Comparison of ENCODE assay signal across 16 cellular contexts in genomic region chr17:38918129-38918913, GRCh38. TPM values are rescaled to one million over a fixed set of nuclear protein-coding genes. Genes with fewer than 3 reads are reported as not detected.
A peak's percentile ranks its signal among the peaks of the same experiment; 100 is the strongest.
DNase-seq lines count a peak whose midpoint lies in the region; ATAC-seq lines count a peak whose summit lies in the region.
"Had no signal": no experiment of that assay in that cellular context is flagged by ENCODE, and none has a peak within 500 bp of the region (broad histone marks: within the 10 kb centered on the region; RNA-seq: fewer than 3 reads in every experiment).

No MANE protein-coding gene starts in this region.

- no peak for DNase-seq in activated naive CD4-positive, alpha-beta T cell treated with anti-CD3 and anti-CD28 coated beads for 36 hours
- no peak for DNase-seq in activated naive CD4-positive, alpha-beta T cell treated with anti-CD3 and anti-CD28 coated beads, Interleukin-2, amount 50 U/mL, for 16 hours
- peak; percentile 12 for DNase-seq in activated CD4-positive, alpha-beta memory T cell treated with anti-CD3 and anti-CD28 coated beads for 36 hours
- DNase-seq in left lobe of liver (ENCODE audit: low spot score) = no peak
- DNase-seq in stimulated activated effector memory CD8-positive, alpha-beta T cell treated with anti-CD3 and anti-CD28 coated beads, Interleukin-12 subunit alpha, Interleukin-12 subunit beta, amount 100 ng/mL, for 72 hours (ENCODE audit: low spot score in 2 of 2) = peak in 1 of 2 donors; percentile 41
- no peak for DNase-seq in Karpas-422
- DNase-seq: ACHN; Caco-2; effector memory CD8-positive, alpha-beta T cell; NCI-H187 treated with DMSO at 0.1 percent for 48 hours; NCI-H748 treated with DMSO at 0.1 percent for 48 hours; spleen had no signal

- no peaks in the 10 kb centered on the region for H3K9me2 ChIP-seq in Karpas-422 (replicated peaks; ENCODE audit: insufficient read depth, low read length)

- intact Hi-C loops in activated naive CD4-positive, alpha-beta T cell treated with anti-CD3 and anti-CD28 coated beads for 36 hours (cut with micrococcal nuclease) = no loop called here
- intact Hi-C loops in activated CD4-positive, alpha-beta memory T cell treated with anti-CD3 and anti-CD28 coated beads for 36 hours (cut with micrococcal nuclease) = no loop called here

- no peak overlapping the region for H3K4me3 Mint-ChIP-seq in activated naive CD4-positive, alpha-beta T cell treated with anti-CD3 and anti-CD28 coated beads for 36 hours
- no peak overlapping the region for H3K4me3 Mint-ChIP-seq in activated CD4-positive, alpha-beta memory T cell treated with anti-CD3 and anti-CD28 coated beads for 36 hours
- H3K4me3 Mint-ChIP-seq in stimulated activated effector memory CD8-positive, alpha-beta T cell treated with anti-CD3 and anti-CD28 coated beads, Interleukin-12 subunit alpha, Interleukin-12 subunit beta, amount 100 ng/mL, for 72 hours = no peak overlapping the region
- H3K4me3 Mint-ChIP-seq: effector memory CD8-positive, alpha-beta T cell; neural crest cell had no signal

- no peaks in the 10 kb centered on the region for H4K20me1 ChIP-seq in Karpas-422 (ENCODE audit: insufficient read depth, low read depth, low read length)

- POLR2A ChIA-PET in activated CD4-positive, alpha-beta memory T cell treated with anti-CD3 and anti-CD28 coated beads for 36 hours (lab: Charles Lee) = no interaction called here

- H3K27me3 Mint-ChIP-seq in activated naive CD4-positive, alpha-beta T cell treated with anti-CD3 and anti-CD28 coated beads for 36 hours (ENCODE audit: low read depth) = no peaks in the 10 kb centered on the region
- H3K27me3 Mint-ChIP-seq in activated CD4-positive, alpha-beta memory T cell treated with anti-CD3 and anti-CD28 coated beads for 36 hours = no peaks in the 10 kb centered on the region
- H3K27me3 Mint-ChIP-seq: effector memory CD8-positive, alpha-beta T cell had no signal

- CTCF ChIA-PET in activated naive CD4-positive, alpha-beta T cell treated with anti-CD3 and anti-CD28 coated beads for 36 hours (lab: Charles Lee) = interaction anchor here (0.6 to 2.9 kb wide), 3 partner anchors 21 to 408 kb away, joined by 3 to 10 read pairs (median 6); no protein-coding TSS in a partner anchor
- CTCF ChIA-PET in activated CD4-positive, alpha-beta memory T cell treated with anti-CD3 and anti-CD28 coated beads for 36 hours (lab: Charles Lee) = interaction anchor here (0.7 kb wide), 1 partner anchor 20 kb away, joined by 3 read pairs; no protein-coding TSS in a partner anchor

- peak overlapping the region; percentile 36 for H3K27ac Mint-ChIP-seq in activated naive CD4-positive, alpha-beta T cell treated with anti-CD3 and anti-CD28 coated beads for 36 hours
- H3K27ac Mint-ChIP-seq in activated CD4-positive, alpha-beta memory T cell treated with anti-CD3 and anti-CD28 coated beads for 36 hours = peak overlapping the region; percentile 6
- peak overlapping the region; percentile 86 for H3K27ac Mint-ChIP-seq in stimulated activated effector memory CD8-positive, alpha-beta T cell treated with anti-CD3 and anti-CD28 coated beads, Interleukin-12 subunit alpha, Interleukin-12 subunit beta, amount 100 ng/mL, for 72 hours

- ATAC-seq in left lobe of liver (peak; percentile 56), GM21447 (IDR thresholded peaks at IDR 0.05; ENCODE audit: unreplicated experiment) (no peak), HG03469 (IDR thresholded peaks at IDR 0.05; ENCODE audit: unreplicated experiment) (no peak)
- no peak for ATAC-seq in stimulated activated effector memory CD8-positive, alpha-beta T cell treated with anti-CD3 and anti-CD28 coated beads, Interleukin-12 subunit alpha, Interleukin-12 subunit beta, amount 100 ng/mL, for 72 hours
- ATAC-seq: effector memory CD8-positive, alpha-beta T cell had no signal

- H3K79me2 ChIP-seq in Karpas-422 (ENCODE audit: low read length) = no peaks in the 10 kb centered on the region

- H3K4me1 Mint-ChIP-seq in activated naive CD4-positive, alpha-beta T cell treated with anti-CD3 and anti-CD28 coated beads for 36 hours (ENCODE audit: low read depth) = peaks cover 7% of the 10 kb centered on the region
- peaks cover 11% of the 10 kb centered on the region for H3K4me1 Mint-ChIP-seq in activated CD4-positive, alpha-beta memory T cell treated with anti-CD3 and anti-CD28 coated beads for 36 hours (ENCODE audit: low read depth)
- H3K4me1 Mint-ChIP-seq in stimulated activated effector memory CD8-positive, alpha-beta T cell treated with anti-CD3 and anti-CD28 coated beads, Interleukin-12 subunit alpha, Interleukin-12 subunit beta, amount 100 ng/mL, for 72 hours = peaks cover 47% of the 10 kb centered on the region

- no peaks in the 10 kb centered on the region for H3K9me3 ChIP-seq in Karpas-422 (ENCODE audit: low read length)
- H3K9me3 ChIP-seq: Caco-2, spleen, tibial nerve had no signal

- H3K36me3 ChIP-seq in Karpas-422 (ENCODE audit: insufficient read depth, low read length) = no peaks in the 10 kb centered on the region

- H3K9me3 Mint-ChIP-seq in activated naive CD4-positive, alpha-beta T cell treated with anti-CD3 and anti-CD28 coated beads for 36 hours = no peaks in the 10 kb centered on the region
- H3K9me3 Mint-ChIP-seq in activated CD4-positive, alpha-beta memory T cell treated with anti-CD3 and anti-CD28 coated beads for 36 hours = no peaks in the 10 kb centered on the region
- no peaks in the 10 kb centered on the region for H3K9me3 Mint-ChIP-seq in stimulated activated effector memory CD8-positive, alpha-beta T cell treated with anti-CD3 and anti-CD28 coated beads, Interleukin-12 subunit alpha, Interleukin-12 subunit beta, amount 100 ng/mL, for 72 hours
- H3K9me3 Mint-ChIP-seq: effector memory CD8-positive, alpha-beta T cell; neural crest cell had no signal

- no peaks in the 10 kb centered on the region for H3K27me3 ChIP-seq in Karpas-422 (ENCODE audit: low read length)
- H3K27me3 ChIP-seq: spleen, tibial nerve had no signal

- H3K4me2 ChIP-seq in Karpas-422 (ENCODE audit: low read depth, low read length, poor library complexity, severe bottlenecking) = no peak overlapping the region

- H2AFZ ChIP-seq in Karpas-422 (ENCODE audit: low read length) = no peak overlapping the region

- H3K36me3 Mint-ChIP-seq in activated naive CD4-positive, alpha-beta T cell treated with anti-CD3 and anti-CD28 coated beads for 36 hours (ENCODE audit: low read depth) = peaks cover 20% of the 10 kb centered on the region
- H3K36me3 Mint-ChIP-seq in activated CD4-positive, alpha-beta memory T cell treated with anti-CD3 and anti-CD28 coated beads for 36 hours = peaks cover 31% of the 10 kb centered on the region
- peaks cover 97% of the 10 kb centered on the region for H3K36me3 Mint-ChIP-seq in stimulated activated effector memory CD8-positive, alpha-beta T cell treated with anti-CD3 and anti-CD28 coated beads, Interleukin-12 subunit alpha, Interleukin-12 subunit beta, amount 100 ng/mL, for 72 hours

- H3K4me3 ChIP-seq in Karpas-422 (ENCODE audit: low read length) = no peak overlapping the region
- H3K4me3 ChIP-seq: spleen, tibial nerve had no signal

- H3K9ac ChIP-seq in Karpas-422 (ENCODE audit: low read length) = no peak overlapping the region

- no peak overlapping the region for H3K27ac ChIP-seq in Karpas-422 (ENCODE audit: low read length)

- H3K4me1 ChIP-seq in Karpas-422 (ENCODE audit: low read length) = peaks cover 27% of the 10 kb centered on the region

RNA-seq across cellular contexts. Expression of gene LASP1, which starts 48.5 kb away (rescaled TPM):
- total RNA-seq in activated naive CD4-positive, alpha-beta T cell treated with anti-CD3 and anti-CD28 coated beads for 36 hours = 100 to 1,000 TPM; 105 to 113 TPM
- total RNA-seq in activated CD4-positive, alpha-beta memory T cell treated with anti-CD3 and anti-CD28 coated beads for 36 hours = 100 to 1,000 TPM; 134 to 139 TPM
- total RNA-seq in left lobe of liver = 58.5 TPM
- 59.3 and 85.0 TPM in 2 replicates for total RNA-seq in Karpas-422 (2014; rRNA removed; shearing (Covaris generic); ENCODE audit: low replicate concordance)

RNA-seq across cellular contexts. Expression of gene FBXO47, which starts 48.9 kb away (rescaled TPM):
- under 1 TPM; 0.14 to 0.15 TPM for total RNA-seq in activated naive CD4-positive, alpha-beta T cell treated with anti-CD3 and anti-CD28 coated beads for 36 hours
- not detected for total RNA-seq in activated CD4-positive, alpha-beta memory T cell treated with anti-CD3 and anti-CD28 coated beads for 36 hours
- total RNA-seq in left lobe of liver = 0.08 TPM
- total RNA-seq in Karpas-422 (2014; rRNA removed; shearing (Covaris generic); ENCODE audit: low replicate concordance) = not detected in 2 replicates
- total RNA-seq: Caco-2, neural crest cell, spleen, tibial nerve had no signal

Comparison
In these comparisons a context has a peak if more than half of its experiments do, and no peak if none do; other contexts are left out.
1. H3K27ac Mint-ChIP-seq: peak in every context shown above with its lines; median percentile 86 in stimulated activated effector memory CD8-positive, alpha-beta T cell treated with anti-CD3 and anti-CD28 coated beads, Interleukin-12 subunit alpha, Interleukin-12 subunit beta, amount 100 ng/mL, for 72 hours; 36 in activated naive CD4-positive, alpha-beta T cell treated with anti-CD3 and anti-CD28 coated beads for 36 hours; 6 in activated CD4-positive, alpha-beta memory T cell treated with anti-CD3 and anti-CD28 coated beads for 36 hours.